Comparison of ENCODE assay signal across 8 cellular contexts in the genomic region with DNA sequence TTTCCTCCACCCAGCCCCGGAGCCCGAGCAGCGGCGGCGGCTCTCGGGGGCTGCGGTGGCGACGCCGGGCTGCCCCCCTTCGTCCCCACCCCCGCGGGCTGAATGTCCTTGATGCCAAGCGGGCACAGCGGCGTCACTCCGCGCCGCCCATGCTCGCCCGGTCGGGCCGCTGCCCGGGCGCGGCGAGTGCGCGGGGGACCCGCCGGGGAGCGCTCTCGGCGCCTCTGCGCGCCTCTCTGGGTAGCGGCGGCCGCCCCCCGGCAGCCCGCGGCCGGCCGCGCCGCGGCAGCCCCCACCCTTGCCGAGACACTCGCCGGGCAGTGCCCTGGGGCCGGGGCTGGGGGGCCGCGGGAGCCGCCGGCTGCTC. TPM values are rescaled to one million over a fixed set of nuclear protein-coding genes. Genes with fewer than 3 reads are reported as not detected.
A peak's percentile ranks its signal among the peaks of the same experiment; 100 is the strongest.
DNase-seq lines count a peak whose midpoint lies in the region; ATAC-seq and TF ChIP-seq lines count a peak whose summit lies in the region.

No MANE protein-coding gene starts in this region.

- peaks cover 52% of the 10 kb centered on the region for H3K27me3 Mint-ChIP-seq in HFFc6 (ENCODE audit: insufficient read depth)

- no peaks in the 10 kb centered on the region for H3K36me3 Mint-ChIP-seq in HFFc6 (ENCODE audit: low read depth)

- TF ChIP-seq CTCF in LNCaP clone FGC (IDR thresholded peaks at IDR 0.05; ENCODE audit: control insufficient read depth, extremely low read depth, insufficient read depth): no peak
- TF ChIP-seq CTCF in foreskin fibroblast (IDR thresholded peaks at IDR 0.05; ENCODE audit: low read depth, low read length): no peak
- TF ChIP-seq CTCF in HFFc6 (IDR thresholded peaks at IDR 0.05): no peak

- H3K9me3 Mint-ChIP-seq in HFFc6: no peaks in the 10 kb centered on the region

- ATAC-seq in HG03469 (IDR thresholded peaks at IDR 0.05; ENCODE audit: unreplicated experiment) (no peak), HG03045 (IDR thresholded peaks at IDR 0.05; ENCODE audit: unreplicated experiment) (no peak)

- no peaks in the 10 kb centered on the region for H3K9me3 ChIP-seq in neuron (ENCODE audit: low read length)

- no peaks in the 10 kb centered on the region for H3K4me1 Mint-ChIP-seq in HFFc6 (ENCODE audit: low read depth)

- H3K4me3 ChIP-seq in LNCaP clone FGC (ENCODE audit: low read depth, low read length) (peak overlapping the region; percentile 23), foreskin fibroblast (ENCODE audit: low read depth in 1 of 2, low read length in 2 of 2) (peak overlapping the region; percentile 42 to 55), neuron (ENCODE audit: low read length) (peak overlapping the region; percentile 36)

- no peak overlapping the region for H3K27ac Mint-ChIP-seq in HFFc6

- peak overlapping the region; percentile 84 for H2AFZ ChIP-seq in neuron (ENCODE audit: low read depth, low read length)

- peaks cover 22% of the 10 kb centered on the region for H3K4me1 ChIP-seq in neuron (ENCODE audit: insufficient read depth, low read length)

- DNase-seq in AG08396 (ENCODE audit: low spot score) (peak; percentile 52), LNCaP clone FGC (ENCODE audit: low read depth) (no peak), foreskin fibroblast (peak in 1 of 2 donors; percentile 33), RPMI8226 (no peak), HFFc6 (no peak)

- no peaks in the 10 kb centered on the region for H3K36me3 ChIP-seq in neuron (ENCODE audit: insufficient read depth, low read length)

- H3K4me3 Mint-ChIP-seq in HFFc6: no peak overlapping the region

- peaks cover 63% of the 10 kb centered on the region for H3K27me3 ChIP-seq in neuron (ENCODE audit: insufficient read depth, low read length)

RNA-seq across cellular contexts. Expression of gene PLXNA4, which starts 0.4 kb away (rescaled TPM):
- under 1 TPM in 4 of 6 experiments, not detected in 2; 0.02 to 0.14 (median 0.05) TPM for total RNA-seq in HFFc6 (2021; fragmentation: NEBNext Ultra II Directional; extraction: Animal tissue kit (Norgen Biotek cat#: 25700))
